16 cellular contexts compared by ENCODE assay signal in genomic region chr1:201307760-201308499, GRCh38. TPM values are rescaled to one million over a fixed set of nuclear protein-coding genes. Genes with fewer than 3 reads are reported as not detected.
A peak's percentile ranks its signal among the peaks of the same experiment; 100 is the strongest.
DNase-seq lines count a peak whose midpoint lies in the region; ATAC-seq, FAIRE-seq and TF ChIP-seq lines count a peak whose summit lies in the region.
"Had no signal": no experiment of that assay in that cellular context is flagged by ENCODE, and none has a peak within 500 bp of the region (broad histone marks: within the 10 kb centered on the region; RNA-seq: fewer than 3 reads in every experiment).

No MANE protein-coding gene starts in this region.

- ATAC-seq in GM21447 (IDR thresholded peaks at IDR 0.05; ENCODE audit: unreplicated experiment) (no peak), HG02938 (IDR thresholded peaks at IDR 0.05; ENCODE audit: unreplicated experiment) (no peak), GM21619 (IDR thresholded peaks at IDR 0.05; ENCODE audit: unreplicated experiment) (no peak)

- H2AFZ ChIP-seq in astrocyte (ENCODE audit: low read depth, low read length): no peak overlapping the region
- H2AFZ ChIP-seq in neural progenitor cell (replicated peaks): no peak overlapping the region

- peaks cover 25% of the 10 kb centered on the region for H3K27me3 Mint-ChIP-seq in astrocyte (ENCODE audit: low read depth, unreplicated experiment)
- H3K27me3 Mint-ChIP-seq in neural progenitor cell (ENCODE audit: insufficient read depth, low read depth): peaks cover 6% of the 10 kb centered on the region

- H3K4me3 ChIP-seq in astrocyte (ENCODE audit: insufficient read depth, low read depth, low read length): no peak overlapping the region
- H3K4me3 ChIP-seq in neural progenitor cell: no peak overlapping the region
- H3K4me3 ChIP-seq: testis had no signal

- H3F3A ChIP-seq in neural progenitor cell (ENCODE audit: low read depth): no peaks in the 10 kb centered on the region

- H3K4me1 Mint-ChIP-seq in astrocyte (ENCODE audit: low read depth, unreplicated experiment): peaks cover 28% of the 10 kb centered on the region
- H3K4me1 Mint-ChIP-seq in neural progenitor cell: peaks cover 24% of the 10 kb centered on the region

- no peak overlapping the region for H3K4me2 ChIP-seq in astrocyte (ENCODE audit: low read length)
- no peak overlapping the region for H3K4me2 ChIP-seq in neural progenitor cell
- H3K4me2 ChIP-seq: KMS-11 had no signal

- H3K79me2 ChIP-seq in astrocyte (ENCODE audit: insufficient read depth, low read length): no peaks in the 10 kb centered on the region
- H3K79me2 ChIP-seq in neural progenitor cell (ENCODE audit: low read depth): no peaks in the 10 kb centered on the region

- no peaks in the 10 kb centered on the region for H4K20me1 ChIP-seq in astrocyte (ENCODE audit: insufficient read depth, low read length)
- H4K20me1 ChIP-seq in neural progenitor cell (ENCODE audit: low read depth): no peaks in the 10 kb centered on the region

- H3K9me3 Mint-ChIP-seq in astrocyte (ENCODE audit: unreplicated experiment) (no peaks in the 10 kb centered on the region), neural progenitor cell (no peaks in the 10 kb centered on the region)
- H3K9me3 Mint-ChIP-seq: activated naive CD8-positive, alpha-beta T cell treated with anti-CD3 and anti-CD28 coated beads, Interleukin-2, amount 10 ng/mL, durations not matched to agents 7 days and 5 days had no signal

- FAIRE-seq in astrocyte (lab: Jason Lieb, UNC): no peak

- H3K9ac ChIP-seq in astrocyte (ENCODE audit: low read length) (no peak overlapping the region), neural progenitor cell (no peak overlapping the region)
- H3K9ac ChIP-seq: KMS-11 had no signal

- TF ChIP-seq CTCF in astrocyte (IDR thresholded peaks at IDR 0.05; ENCODE audit: insufficient read depth, low read depth, low read length) (no peak), neural progenitor cell (IDR thresholded peaks at IDR 0.05) (no peak)

- H3K36me3 Mint-ChIP-seq in astrocyte (ENCODE audit: low read depth, unreplicated experiment) (no peaks in the 10 kb centered on the region), neural progenitor cell (no peaks in the 10 kb centered on the region)
- H3K36me3 Mint-ChIP-seq: activated naive CD8-positive, alpha-beta T cell treated with anti-CD3 and anti-CD28 coated beads, Interleukin-2, amount 10 ng/mL, durations not matched to agents 7 days and 5 days had no signal

- H3K27me3 ChIP-seq in astrocyte (ENCODE audit: insufficient read depth, low read length) (peaks cover 17% of the 10 kb centered on the region), neural progenitor cell (peaks cover 12% of the 10 kb centered on the region)
- H3K27me3 ChIP-seq: BE2C, testis had no signal

- H3K27ac Mint-ChIP-seq in astrocyte (ENCODE audit: unreplicated experiment) (peak overlapping the region; percentile 98), neural progenitor cell (peak overlapping the region; percentile 48)
- H3K27ac Mint-ChIP-seq: activated naive CD8-positive, alpha-beta T cell treated with anti-CD3 and anti-CD28 coated beads, Interleukin-2, amount 10 ng/mL, durations not matched to agents 7 days and 5 days had no signal

- no peak overlapping the region for H3K4me3 Mint-ChIP-seq in astrocyte (ENCODE audit: unreplicated experiment)
- no peak overlapping the region for H3K4me3 Mint-ChIP-seq in neural progenitor cell
- H3K4me3 Mint-ChIP-seq: activated naive CD8-positive, alpha-beta T cell treated with anti-CD3 and anti-CD28 coated beads, Interleukin-2, amount 10 ng/mL, durations not matched to agents 7 days and 5 days had no signal

- H3K27ac ChIP-seq in KOPT-K1 (ENCODE audit: low read depth, low read length, poor library complexity, severe bottlenecking): peak overlapping the region; percentile 90
- no peak overlapping the region for H3K27ac ChIP-seq in astrocyte (ENCODE audit: low read depth, low read length)
- no peak overlapping the region for H3K27ac ChIP-seq in neural progenitor cell
- H3K27ac ChIP-seq: KMS-11, testis had no signal

- H3K4me1 ChIP-seq in astrocyte (ENCODE audit: insufficient read depth, low read length) (peaks cover 9% of the 10 kb centered on the region), neural progenitor cell (peaks cover 9% of the 10 kb centered on the region)

- peak; percentile 72 for DNase-seq in AG20443 (ENCODE audit: low spot score)
- DNase-seq in astrocyte (ENCODE audit: low read depth): no peak
- DNase-seq in neural progenitor cell (ENCODE audit: low spot score): no peak
- no peak for DNase-seq in dedifferentiated amniotic fluid mesenchymal stem cell (ENCODE audit: extremely low spot score)
- DNase-seq: activated CD8-positive, alpha-beta memory T cell treated with anti-CD3 and anti-CD28 coated beads for 24 hours; activated naive CD8-positive, alpha-beta T cell treated with anti-CD3 and anti-CD28 coated beads, Interleukin-2, amount 10 ng/mL, durations not matched to agents 7 days and 5 days; BE2C; mesenchymal stem cell; testis had no signal

- no peaks in the 10 kb centered on the region for H3K36me3 ChIP-seq in KOPT-K1 (ENCODE audit: insufficient read depth, low read length)
- no peaks in the 10 kb centered on the region for H3K36me3 ChIP-seq in astrocyte (ENCODE audit: insufficient read depth, low read length)
- no peaks in the 10 kb centered on the region for H3K36me3 ChIP-seq in neural progenitor cell
- H3K36me3 ChIP-seq: BE2C had no signal

- no peaks in the 10 kb centered on the region for H3K9me3 ChIP-seq in KOPT-K1 (ENCODE audit: insufficient read depth, low read length, poor library complexity, severe bottlenecking)
- no peaks in the 10 kb centered on the region for H3K9me3 ChIP-seq in astrocyte (ENCODE audit: insufficient read depth, low read depth, low read length)
- no peaks in the 10 kb centered on the region for H3K9me3 ChIP-seq in neural progenitor cell (ENCODE audit: low read depth)
- H3K9me3 ChIP-seq: BE2C, testis had no signal

RNA-seq across cellular contexts. Expression of gene PKP1, which starts 24.6 kb away (rescaled TPM):
- total RNA-seq in astrocyte (0.07 and 0.22 TPM in 2 replicates), neural progenitor cell (ENCODE audit: low replicate concordance) (0.02 TPM in 1 of 2 replicates, not detected in the other)
- total RNA-seq: activated naive CD8-positive, alpha-beta T cell treated with anti-CD3 and anti-CD28 coated beads, Interleukin-2, amount 10 ng/mL, durations not matched to agents 7 days and 5 days; H4; T-helper 2 cell treated with Interferon-gamma antibody and Interleukin-4, amounts not matched to agents 100 ng/mL and 5 ng/mL, for 36 hours had no signal
